In the genomic region with DNA sequence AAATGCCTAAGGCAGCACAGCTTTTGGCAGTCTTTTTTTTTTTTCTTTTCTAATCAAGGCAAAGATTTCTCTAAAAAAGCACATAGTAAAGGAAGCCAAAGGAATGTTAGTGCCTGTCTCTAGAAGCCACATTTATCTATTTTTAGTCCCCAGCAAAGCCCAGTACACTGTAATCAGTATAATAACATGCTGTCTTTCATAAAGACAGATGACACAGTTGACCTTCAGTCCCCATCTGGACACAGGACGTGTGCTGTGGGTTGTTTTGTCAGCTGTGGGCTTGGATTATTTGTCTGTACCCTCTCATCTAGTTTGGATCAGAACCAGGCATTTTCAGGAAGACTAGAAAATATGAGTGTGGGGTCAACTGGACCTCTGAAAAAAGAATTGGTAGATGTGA, we compare ENCODE assay signal across 22 cellular contexts.
"Had no signal": no experiment of that assay in that cellular context is flagged by ENCODE, and none has a peak within 500 bp of the region (broad histone marks: within the 10 kb centered on the region; RNA-seq: fewer than 3 reads in every experiment).

No MANE protein-coding gene starts in this region.

- DNase-seq: activated B cell treated with CpG ODN at 0.5 μM for 24 hours; activated CD4-positive, alpha-beta T cell treated with anti-CD3 and anti-CD28 coated beads for 36 hours; activated CD4-positive, alpha-beta T cell treated with anti-CD3 and anti-CD28 coated beads, Interleukin-2, amount 50 U/mL, for 4 hours; activated CD8-positive, alpha-beta memory T cell treated with anti-CD3 and anti-CD28 coated beads for 24 hours; activated CD8-positive, alpha-beta memory T cell treated with anti-CD3 and anti-CD28 coated beads, Interleukin-2, amount 50 U/mL, for 4 hours; activated naive CD4-positive, alpha-beta T cell; activated T-cell treated with anti-CD3 and anti-CD28 coated beads, Interleukin-2, amount 50 U/mL, for 24 hours; adrenal gland; cerebellar nuclear complex; cortex of kidney; immature natural killer cell; left lung; nephron progenitor cell; stimulated activated CD4-positive, alpha-beta T cell treated with anti-CD3 and anti-CD28 coated beads, Interleukin-2, amount 100 ng/mL, for 48 hours; stimulated activated CD8-positive, alpha-beta memory T cell treated with anti-CD3 and anti-CD28 coated beads, Interleukin-4, amount 100 ng/mL, for 48 hours; stimulated activated naive B cell treated with anti-CD40 and anti-IgM and Interleukin-4, amounts not matched to agents 10 μg/mL and 1 μg/mL and 100 μg/mL, for 72 hours; T-helper 17 cell had no signal

- H3K27ac ChIP-seq: adrenal gland, breast epithelium, hepatocyte, left lung, parathyroid adenoma, vagina had no signal

- H3K27me3 ChIP-seq: adrenal gland, breast epithelium, hepatocyte, left lung, vagina had no signal

- H3K79me2 ChIP-seq: hepatocyte, parathyroid adenoma had no signal

- ATAC-seq: activated CD4-positive, alpha-beta T cell treated with anti-CD3 and anti-CD28 coated beads for 36 hours; left lung; sciatic nerve; stimulated activated naive B cell treated with anti-CD40 and anti-IgM and Interleukin-4, amounts not matched to agents 10 μg/mL and 1 μg/mL and 100 μg/mL, for 72 hours; T-helper 17 cell had no signal

- H3K36me3 ChIP-seq: adrenal gland, breast epithelium, left lung, vagina had no signal

- H3K4me1 ChIP-seq: adrenal gland, breast epithelium, left lung, parathyroid adenoma, vagina had no signal

- H2AFZ ChIP-seq: hepatocyte, parathyroid adenoma had no signal

- H3K4me3 ChIP-seq: adrenal gland, breast epithelium, hepatocyte, left lung, vagina had no signal

- H3K9me3 ChIP-seq: adrenal gland, breast epithelium, left lung, vagina had no signal

- H3K4me2 ChIP-seq: hepatocyte had no signal
